Comparison of ENCODE assay signal across 38 cellular contexts in genomic region chr18:59270689-59271257, GRCh38. TPM values are rescaled to one million over a fixed set of nuclear protein-coding genes. Genes with fewer than 3 reads are reported as not detected.
DNase-seq lines count a peak whose midpoint lies in the region; ATAC-seq and TF ChIP-seq lines count a peak whose summit lies in the region.
"Had no signal": no experiment of that assay in that cellular context is flagged by ENCODE, and none has a peak within 500 bp of the region (broad histone marks: within the 10 kb centered on the region; RNA-seq: fewer than 3 reads in every experiment).

No MANE protein-coding gene starts in this region.

- TF ChIP-seq CTCF in neural progenitor cell (IDR thresholded peaks at IDR 0.05), result no peak
- TF ChIP-seq CTCF in Caco-2 (IDR thresholded peaks at IDR 0.05; ENCODE audit: insufficient read depth in 1 of 2, low read depth in 1 of 2, low read length in 1 of 2, severe bottlenecking in 1 of 2, unreplicated experiment in 1 of 2), result no peak

- H3K9ac ChIP-seq in SK-N-MC (ENCODE audit: insufficient read length) (peak overlapping the region; percentile 69), neural progenitor cell (no peak overlapping the region)

- BruUV-seq in Caco-2 (replicated peaks; lab: Mats Ljungman, UMichigan), result no TSS peak

- CTCF ChIA-PET in Caco-2 (lab: Charles Lee), result no interaction called here

- H3K27ac ChIP-seq in SK-N-MC (no peak overlapping the region), neural progenitor cell (no peak overlapping the region)
- H3K27ac ChIP-seq: A549, dorsolateral prefrontal cortex, gastroesophageal sphincter, hepatocyte, Peyer's patch, transverse colon had no signal

- H3K27ac Mint-ChIP-seq in neural progenitor cell, result no peak overlapping the region
- no peak overlapping the region for H3K27ac Mint-ChIP-seq in Caco-2 (ENCODE audit: unreplicated experiment)
- H3K27ac Mint-ChIP-seq: activated naive CD8-positive, alpha-beta T cell treated with anti-CD3 and anti-CD28 coated beads, Interleukin-2, amount 10 ng/mL, durations not matched to agents 7 days and 5 days; B cell; CD8-positive, alpha-beta T cell; HFFc6; naive B cell; T-helper 1 cell treated with Interleukin-12 subunit alpha and Interleukin-12 subunit beta and Interleukin-4 antibody, amounts not matched to agents 30 μg/mL and 1 μg/mL, for 36 hours had no signal

- H3K4me1 Mint-ChIP-seq in neural progenitor cell (peaks cover 27% of the 10 kb centered on the region), Caco-2 (ENCODE audit: low read depth, unreplicated experiment) (no peaks in the 10 kb centered on the region)

- peaks cover 43% of the 10 kb centered on the region for H3K79me2 ChIP-seq in neural progenitor cell (ENCODE audit: low read depth)
- H3K79me2 ChIP-seq: hepatocyte had no signal

- peaks cover 83% of the 10 kb centered on the region for H4K20me1 ChIP-seq in neural progenitor cell (ENCODE audit: low read depth)

- peaks cover 2% of the 10 kb centered on the region for H3K9me3 Mint-ChIP-seq in neural progenitor cell
- no peaks in the 10 kb centered on the region for H3K9me3 Mint-ChIP-seq in Caco-2 (ENCODE audit: unreplicated experiment)
- H3K9me3 Mint-ChIP-seq: activated naive CD8-positive, alpha-beta T cell treated with anti-CD3 and anti-CD28 coated beads, Interleukin-2, amount 10 ng/mL, durations not matched to agents 7 days and 5 days; CD8-positive, alpha-beta T cell; HFFc6; T-helper 1 cell treated with Interleukin-12 subunit alpha and Interleukin-12 subunit beta and Interleukin-4 antibody, amounts not matched to agents 30 μg/mL and 1 μg/mL, for 36 hours had no signal

- H3K9me3 ChIP-seq in SK-N-MC (ENCODE audit: low read depth, low read length), result no peaks in the 10 kb centered on the region
- no peaks in the 10 kb centered on the region for H3K9me3 ChIP-seq in neural progenitor cell (ENCODE audit: low read depth)
- no peaks in the 10 kb centered on the region for H3K9me3 ChIP-seq in Caco-2
- H3K9me3 ChIP-seq: A549, gastroesophageal sphincter, transverse colon had no signal

- H3K27me3 Mint-ChIP-seq in neural progenitor cell (ENCODE audit: insufficient read depth, low read depth), result peaks cover 84% of the 10 kb centered on the region
- peaks cover 20% of the 10 kb centered on the region for H3K27me3 Mint-ChIP-seq in Caco-2 (ENCODE audit: insufficient read depth, unreplicated experiment)

- no peak for ATAC-seq in left colon
- ATAC-seq: A549; CD8-positive, alpha-beta T cell; gastroesophageal sphincter; left ventricle myocardium superior had no signal

- POLR2A ChIA-PET in Caco-2 (lab: Charles Lee), result no interaction called here

- H3F3A ChIP-seq in neural progenitor cell (ENCODE audit: low read depth), result peaks cover 82% of the 10 kb centered on the region

- intact Hi-C loops in Caco-2 (cut with micrococcal nuclease; ENCODE audit: unreplicated experiment) (no loop called here), left colon (cut with DNase I, micrococcal nuclease) (no loop called here)

- H3K27me3 ChIP-seq in neural progenitor cell (peaks cover 87% of the 10 kb centered on the region), Caco-2 (replicated peaks; ENCODE audit: control insufficient read depth, insufficient read depth, low read length) (no peaks in the 10 kb centered on the region)

- H3K4me2 ChIP-seq in neural progenitor cell, result peak overlapping the region; percentile 92
- H3K4me2 ChIP-seq: A549, hepatocyte had no signal

- DNase-seq in NCI-H2196 treated with DMSO at 0.1 percent for 48 hours (lab: John Stamatoyannopoulos, UW; ENCODE audit: unreplicated experiment), result peak; percentile 3
- no peak for DNase-seq in NCI-H2196 (lab: John Stamatoyannopoulos, UW; ENCODE audit: unreplicated experiment)
- DNase-seq in H4 (ENCODE audit: low spot score), result peak; percentile 36
- no peak for DNase-seq in SK-N-MC (ENCODE audit: low read depth, low spot score)
- no peak for DNase-seq in neural progenitor cell (ENCODE audit: low spot score)
- no peak for DNase-seq in amniotic stem cell (lab: John Stamatoyannopoulos, UW)
- DNase-seq in Caco-2, result no peak
- no peak for DNase-seq in left colon
- DNase-seq: activated CD4-positive, alpha-beta T cell treated with anti-CD3 and anti-CD28 coated beads for 4 hours; activated CD8-positive, alpha-beta memory T cell treated with anti-CD3 and anti-CD28 coated beads for 24 hours; activated gamma-delta T cell; activated naive CD8-positive, alpha-beta T cell treated with anti-CD3 and anti-CD28 coated beads, Interleukin-2, amount 10 ng/mL, durations not matched to agents 7 days and 5 days; activated T-cell treated with anti-CD3 and anti-CD28 coated beads, Interleukin-2, amount 50 U/mL, for 1 hour; CD8-positive, alpha-beta T cell; central memory CD4-positive, alpha-beta T cell; DMS153; dorsolateral prefrontal cortex; GDM1; HFFc6; Karpas-422; left ventricle myocardium superior; naive B cell; NCI-H1048; NCI-H1694; NCI-H510A; occipital lobe; Peyer's patch; SHP77 treated with DMSO at 0.1 percent for 48 hours; small intestine; stimulated activated CD4-positive, alpha-beta T cell treated with anti-CD3 and anti-CD28 coated beads, Interleukin-2, amount 100 ng/mL, for 24 hours; transverse colon had no signal

- peaks cover 47% of the 10 kb centered on the region for H3K4me1 ChIP-seq in neural progenitor cell
- H3K4me1 ChIP-seq in Caco-2, result no peaks in the 10 kb centered on the region
- H3K4me1 ChIP-seq: A549 had no signal

- H3K4me3 ChIP-seq in SK-N-MC, result peak overlapping the region; percentile 87
- H3K4me3 ChIP-seq in neural progenitor cell, result peak overlapping the region; percentile 78
- no peak overlapping the region for H3K4me3 ChIP-seq in Caco-2 (ENCODE audit: low read depth, low read length)
- H3K4me3 ChIP-seq: A549, dorsolateral prefrontal cortex, gastroesophageal sphincter, hepatocyte, Peyer's patch, transverse colon had no signal

- H3K36me3 Mint-ChIP-seq in neural progenitor cell (no peaks in the 10 kb centered on the region), Caco-2 (ENCODE audit: insufficient read depth, unreplicated experiment) (no peaks in the 10 kb centered on the region)
- H3K36me3 Mint-ChIP-seq: CD8-positive, alpha-beta T cell had no signal

- H2AFZ ChIP-seq in neural progenitor cell (replicated peaks), result no peak overlapping the region
- H2AFZ ChIP-seq: hepatocyte had no signal

- H3K36me3 ChIP-seq in SK-N-MC (ENCODE audit: insufficient read depth, low read length) (no peaks in the 10 kb centered on the region; the same call in 1 of the 2 replicates), neural progenitor cell (peaks cover 25% of the 10 kb centered on the region), Caco-2 (ENCODE audit: control insufficient read depth, insufficient read depth, low read length) (no peaks in the 10 kb centered on the region)
- H3K36me3 ChIP-seq: gastroesophageal sphincter, Peyer's patch, transverse colon had no signal

- peak overlapping the region; percentile 21 for H3K4me3 Mint-ChIP-seq in neural progenitor cell
- H3K4me3 Mint-ChIP-seq in Caco-2 (ENCODE audit: unreplicated experiment), result no peak overlapping the region
- H3K4me3 Mint-ChIP-seq: activated naive CD8-positive, alpha-beta T cell treated with anti-CD3 and anti-CD28 coated beads, Interleukin-2, amount 10 ng/mL, durations not matched to agents 7 days and 5 days; CD8-positive, alpha-beta T cell; HFFc6; T-helper 1 cell treated with Interleukin-12 subunit alpha and Interleukin-12 subunit beta and Interleukin-4 antibody, amounts not matched to agents 30 μg/mL and 1 μg/mL, for 36 hours had no signal

RNA-seq across cellular contexts. Expression of gene RAX, which starts 2.5 kb away (rescaled TPM):
- not detected in 2 replicates for total RNA-seq in H4 (2014; rRNA removed; shearing (Covaris generic))
- total RNA-seq in neural progenitor cell (ENCODE audit: low replicate concordance) (20.7 and 78.1 TPM in 2 replicates), Caco-2 (2022) (not detected in 2 replicates), left colon (not detected)
- total RNA-seq: activated naive CD8-positive, alpha-beta T cell treated with anti-CD3 and anti-CD28 coated beads, Interleukin-2, amount 10 ng/mL, durations not matched to agents 7 days and 5 days; astrocyte; B cell; CD8-positive, alpha-beta T cell; gastroesophageal sphincter; hepatocyte; HFFc6; left ventricle myocardium superior; occipital lobe; Peyer's patch; pulmonary artery endothelial cell; transverse colon had no signal

RNA-seq across cellular contexts. Expression of gene CPLX4, which starts 47.7 kb away (rescaled TPM):
- total RNA-seq in H4 (2014; rRNA removed; shearing (Covaris generic)), result not detected in 2 replicates
- total RNA-seq in neural progenitor cell (ENCODE audit: low replicate concordance) (0.12 and 2.2 TPM in 2 replicates), Caco-2 (2022) (not detected in 2 replicates), left colon (not detected)
- total RNA-seq: activated naive CD8-positive, alpha-beta T cell treated with anti-CD3 and anti-CD28 coated beads, Interleukin-2, amount 10 ng/mL, durations not matched to agents 7 days and 5 days; astrocyte; B cell; CD8-positive, alpha-beta T cell; dorsolateral prefrontal cortex; gastroesophageal sphincter; hepatocyte; HFFc6; left ventricle myocardium superior; occipital lobe; Peyer's patch; pulmonary artery endothelial cell; transverse colon had no signal

RNA-seq across cellular contexts. Expression of gene GRP, which starts 50.8 kb away (rescaled TPM):
- not detected in 2 replicates for total RNA-seq in H4 (2014; rRNA removed; shearing (Covaris generic))
- total RNA-seq in neural progenitor cell (ENCODE audit: low replicate concordance) (2.1 TPM in 1 of 2 replicates, not detected in the other), Caco-2 (2022) (not detected in 2 replicates), left colon (under 1 TPM in 1 of 2 donors, not detected in 1; 0.81 TPM)
- total RNA-seq: activated naive CD8-positive, alpha-beta T cell treated with anti-CD3 and anti-CD28 coated beads, Interleukin-2, amount 10 ng/mL, durations not matched to agents 7 days and 5 days; astrocyte; B cell; CD8-positive, alpha-beta T cell; HFFc6; left ventricle myocardium superior; Peyer's patch; pulmonary artery endothelial cell; transverse colon had no signal

Comparison
In these comparisons a context has a peak if more than half of its experiments do, and no peak if none do; other contexts are left out.
1. DNase-seq: peak in NCI-H2196 treated with DMSO at 0.1 percent for 48 hours (single experiment) and H4 (single experiment); none in NCI-H2196 (single experiment), SK-N-MC (single experiment), neural progenitor cell (single experiment), amniotic stem cell (single experiment), Caco-2 (0 of 2) and left colon (0 of 2).
2. RNA of gene RAX, which starts 2.5 kb away (total RNA-seq): 20.7 to 78.1 TPM in neural progenitor cell; not detected in H4, not detected in Caco-2 and not detected in left colon; every median in the first group is over 10 times any median in the second.